ENCODE assay signal across 23 cellular contexts in genomic region chr10:4447977-4448376, GRCh38.
DNase-seq lines count a peak whose midpoint lies in the region; ATAC-seq, FAIRE-seq and TF ChIP-seq lines count a peak whose summit lies in the region.
"Had no signal": no experiment of that assay in that cellular context is flagged by ENCODE, and none has a peak within 500 bp of the region (broad histone marks: within the 10 kb centered on the region; RNA-seq: fewer than 3 reads in every experiment).

No MANE protein-coding gene starts in this region.

- no peak overlapping the region for H3K4me3 Mint-ChIP-seq in natural killer cell treated with Interleukin-12 subunit alpha and Interleukin-12 subunit beta and Interleukin-15 and Interleukin-18, amount 100 ng/mL, for 72 hours
- H3K4me3 Mint-ChIP-seq: B cell, CD14-positive monocyte had no signal

- H3K79me1 ChIP-seq in IMR-90 (ENCODE audit: low read depth in 1 of 2, low read length in 2 of 2) = no peaks in the 10 kb centered on the region

- DNase-seq in A673 (ENCODE audit: low spot score) = peak; percentile 68
- DNase-seq in IMR-90 = no peak
- peak; percentile 44 for DNase-seq in astrocyte of the spinal cord (ENCODE audit: low read depth, low spot score)
- peak; percentile 60 for DNase-seq in fibroblast of pulmonary artery (ENCODE audit: low read depth)
- DNase-seq in RCC 7860 (ENCODE audit: low spot score) = no peak
- DNase-seq in kidney = no peak
- no peak for DNase-seq in natural killer cell treated with Interleukin-12 subunit alpha and Interleukin-12 subunit beta and Interleukin-15 and Interleukin-18, amount 100 ng/mL, for 72 hours (ENCODE audit: low spot score)
- no peak for DNase-seq in SW 1271 (lab: John Stamatoyannopoulos, UW)
- DNase-seq: DMS53, Kasumi-1, NCI-H1417 treated with DMSO at 0.1 percent for 48 hours, NCI-H187, NCI-H226, NCI-H524 treated with DMSO at 0.1 percent for 48 hours, NCI-H82, PC-3, RPMI8226, SHP77 had no signal

- no peak for ATAC-seq in IMR-90 (ENCODE audit: low read depth)
- no peak for ATAC-seq in natural killer cell treated with Interleukin-12 subunit alpha and Interleukin-12 subunit beta and Interleukin-15 and Interleukin-18, amount 100 ng/mL, for 72 hours
- ATAC-seq: PC-3 had no signal

- H3K18ac ChIP-seq in IMR-90 (ENCODE audit: low read depth, low read length) = no peak overlapping the region

- BruUV-seq in A673 (replicated peaks; lab: Mats Ljungman, UMichigan) (no TSS peak), IMR-90 (replicated peaks; lab: Mats Ljungman, UMichigan) (no TSS peak)

- peak overlapping the region; percentile 50; the same call in 1 of the 2 replicates for H3K14ac ChIP-seq in IMR-90 (replicated peaks; ENCODE audit: low read depth, low read length)

- H4K5ac ChIP-seq in IMR-90 (ENCODE audit: low read depth, low read length) = no peak overlapping the region

- H3K56ac ChIP-seq in IMR-90 (ENCODE audit: extremely low read depth, insufficient read depth, low read length) = no peak overlapping the region

- H3K4me2 ChIP-seq in IMR-90 (ENCODE audit: low read depth, low read length) = no peak overlapping the region

- no CpG with 5 or more reads among the region's 1 CpG for WGBS in IMR-90 (ENCODE audit: extremely low coverage in 2 of 2, insufficient read length in 1 of 2), 2 experiments

- no peak overlapping the region for H2BK120ac ChIP-seq in IMR-90 (ENCODE audit: low read depth, low read length)

- 0 out of 2 replicates have a peak overlapping the region, but pooled peaks have one; percentile 18 for H2BK20ac ChIP-seq in IMR-90 (ENCODE audit: low read depth, low read length)

- no peak overlapping the region for H2BK15ac ChIP-seq in IMR-90 (ENCODE audit: low read depth, low read length)

- no peak overlapping the region for H2BK5ac ChIP-seq in IMR-90 (ENCODE audit: low read depth, low read length, poor library complexity, severe bottlenecking)

- H3K9me3 Mint-ChIP-seq in natural killer cell treated with Interleukin-12 subunit alpha and Interleukin-12 subunit beta and Interleukin-15 and Interleukin-18, amount 100 ng/mL, for 72 hours = peaks cover 3% of the 10 kb centered on the region

- in situ Hi-C loops in IMR-90 (cut with MboI; ENCODE audit: low sequenced_read_pairs) (no loop called here), astrocyte of the spinal cord (cut with HindIII; ENCODE audit: low sequenced_read_pairs) (no loop called here)

- no peak overlapping the region for H3K9ac ChIP-seq in IMR-90 (ENCODE audit: low read depth, low read length)
- no peak overlapping the region for H3K9ac ChIP-seq in kidney (ENCODE audit: low read length in 2 of 2)

- no peak overlapping the region for H4K8ac ChIP-seq in IMR-90 (ENCODE audit: low read depth in 2 of 2, low read length in 2 of 2)

- no peak overlapping the region for H2AK5ac ChIP-seq in IMR-90 (ENCODE audit: low read depth, low read length)

- no peak for TF ChIP-seq POLR2A in IMR-90 (IDR thresholded peaks at IDR 0.05; ENCODE audit: low read depth, low read length)

- no peak overlapping the region for H3K4ac ChIP-seq in IMR-90 (ENCODE audit: low read depth, low read length)

- H3K9me3 ChIP-seq in A673 (ENCODE audit: low read depth, low read length, poor library complexity, severe bottlenecking) (no peaks in the 10 kb centered on the region), IMR-90 (ENCODE audit: control insufficient read depth, insufficient read depth, low read length) (peaks cover 5% of the 10 kb centered on the region), kidney (ENCODE audit: control insufficient read depth in 1 of 2, low read length in 2 of 2) (peaks cover 0 to 4% of the 10 kb centered on the region in 2 donors)

- H3K27ac ChIP-seq in A673 (ENCODE audit: low read depth, low read length, poor library complexity, severe bottlenecking) (no peak overlapping the region), IMR-90 (ENCODE audit: insufficient read depth, low read length) (no peak overlapping the region), kidney (ENCODE audit: low read depth in 2 of 2, low read length in 2 of 2) (no peak overlapping the region)

- no peak overlapping the region for H4K91ac ChIP-seq in IMR-90 (ENCODE audit: insufficient read depth, low read depth, low read length)

- no peak overlapping the region for H2AK9ac ChIP-seq in IMR-90 (replicated peaks; ENCODE audit: low read depth, low read length, poor library complexity)

- dilution Hi-C loops in IMR-90 (cut with HindIII; ENCODE audit: low sequenced_read_pairs, unreplicated experiment) = no loop called here

- TF ChIP-seq RAD21 in IMR-90 (IDR thresholded peaks at IDR 0.05; ENCODE audit: low read length) = no peak

- no peaks in the 10 kb centered on the region for H3K9me1 ChIP-seq in IMR-90 (ENCODE audit: insufficient read depth, low read length)

- H3K4me1 ChIP-seq in A673 (ENCODE audit: insufficient read depth, low read length, poor library complexity, severe bottlenecking) (peaks cover 8% of the 10 kb centered on the region), IMR-90 (ENCODE audit: control insufficient read depth, insufficient read depth, low read length) (no peaks in the 10 kb centered on the region; the same call in 1 of the 2 replicates), kidney (ENCODE audit: control insufficient read depth in 1 of 2, insufficient read depth in 1 of 2, low read depth in 1 of 2, low read length in 2 of 2) (no peaks in the 10 kb centered on the region)

- intact Hi-C loops in A673 (cut with micrococcal nuclease; ENCODE audit: unreplicated experiment) (no loop called here), IMR-90 (cut with micrococcal nuclease) (no loop called here), kidney (cut with DNase I) (no loop called here)

- TF ChIP-seq CTCF in A673 (conservative IDR thresholded peaks at IDR 0.05; ENCODE audit: low read depth, low read length) = no peak
- no peak for TF ChIP-seq CTCF in IMR-90 (conservative IDR thresholded peaks at IDR 0.05; ENCODE audit: low read depth, low read length)
- TF ChIP-seq CTCF in astrocyte of the spinal cord (IDR thresholded peaks at IDR 0.05; ENCODE audit: low read depth, low read length) = no peak
- TF ChIP-seq CTCF in fibroblast of pulmonary artery (IDR thresholded peaks at IDR 0.05; ENCODE audit: low read length, missing control alignments) = no peak
- TF ChIP-seq CTCF in kidney (IDR thresholded peaks at IDR 0.05; ENCODE audit: borderline replicate concordance, extremely low read depth, insufficient read depth) = no peak

- no peaks in the 10 kb centered on the region for H4K20me1 ChIP-seq in IMR-90 (ENCODE audit: insufficient read depth, low read length)

- POLR2A ChIA-PET in A673 (lab: Charles Lee; ENCODE audit: low non-redundant PET) = no interaction called here
- POLR2A ChIA-PET in IMR-90 (lab: Charles Lee; ENCODE audit: unreplicated experiment) = no interaction called here

- H3K36me3 Mint-ChIP-seq in natural killer cell treated with Interleukin-12 subunit alpha and Interleukin-12 subunit beta and Interleukin-15 and Interleukin-18, amount 100 ng/mL, for 72 hours = peaks cover 12% of the 10 kb centered on the region
- H3K36me3 Mint-ChIP-seq: CD14-positive monocyte had no signal

- H3K27ac Mint-ChIP-seq in natural killer cell treated with Interleukin-12 subunit alpha and Interleukin-12 subunit beta and Interleukin-15 and Interleukin-18, amount 100 ng/mL, for 72 hours = no peak overlapping the region
- H3K27ac Mint-ChIP-seq: B cell, CD14-positive monocyte had no signal

- no peak overlapping the region for H3K4me3 ChIP-seq in A673 (ENCODE audit: low read depth, low read length, poor library complexity, severe bottlenecking)
- H3K4me3 ChIP-seq in IMR-90 (ENCODE audit: insufficient read depth, low read depth, low read length) = no peak overlapping the region
- H3K4me3 ChIP-seq in astrocyte of the spinal cord (ENCODE audit: low read depth, low read length) = no peak overlapping the region
- no peak overlapping the region for H3K4me3 ChIP-seq in fibroblast of pulmonary artery (replicated peaks; ENCODE audit: low read depth, low read length)
- H3K4me3 ChIP-seq in kidney (ENCODE audit: low read length in 2 of 2) = no peak overlapping the region

- FAIRE-seq in RCC 7860 (lab: Jason Lieb, UNC) = no peak
- FAIRE-seq in kidney (lab: Jason Lieb, UNC) = no peak
- FAIRE-seq: A204.1, GM19239, H54 had no signal

- H3K23ac ChIP-seq in IMR-90 (ENCODE audit: low read depth, low read length) = no peak overlapping the region

- H3K27me3 ChIP-seq in A673 (replicated peaks; ENCODE audit: insufficient read depth, low read depth, low read length, poor library complexity) (no peaks in the 10 kb centered on the region), IMR-90 (ENCODE audit: control insufficient read depth, insufficient read depth, low read length) (no peaks in the 10 kb centered on the region)

- H3K27me3 Mint-ChIP-seq in natural killer cell treated with Interleukin-12 subunit alpha and Interleukin-12 subunit beta and Interleukin-15 and Interleukin-18, amount 100 ng/mL, for 72 hours = peaks cover 14 to 39% of the 10 kb centered on the region in 2 donors

- H3K36me3 ChIP-seq in A673 (ENCODE audit: insufficient read depth, low read length, poor library complexity, severe bottlenecking) (no peaks in the 10 kb centered on the region), IMR-90 (ENCODE audit: control insufficient read depth, insufficient read depth, low read length) (no peaks in the 10 kb centered on the region), kidney (ENCODE audit: control insufficient read depth in 1 of 2, insufficient read depth in 2 of 2, low read length in 2 of 2) (no peaks in the 10 kb centered on the region)

- H3K4me1 Mint-ChIP-seq in natural killer cell treated with Interleukin-12 subunit alpha and Interleukin-12 subunit beta and Interleukin-15 and Interleukin-18, amount 100 ng/mL, for 72 hours (ENCODE audit: low read depth in 2 of 2) = peaks cover 0 to 2% of the 10 kb centered on the region in 2 donors

- H2AFZ ChIP-seq in IMR-90 (replicated peaks; ENCODE audit: low read length, poor library complexity) = no peak overlapping the region

- CTCF ChIA-PET in A673 (lab: Charles Lee) (no interaction called here), IMR-90 (lab: Yijun Ruan, JAX) (no interaction called here)

TF ChIP-seq in IMR-90, 13 proteins besides CTCF, POLR2A, EP300 and RAD21 (continues in another document):
- no peak for TF ChIP-seq RCOR1 (IDR thresholded peaks at IDR 0.05; ENCODE audit: insufficient replicate concordance, low read length)
- TF ChIP-seq MXI1 (IDR thresholded peaks at IDR 0.05; ENCODE audit: borderline replicate concordance, low read depth, low read length) = no peak
- no peak for TF ChIP-seq MAFK (IDR thresholded peaks at IDR 0.05; ENCODE audit: low read depth, low read length)
- TF ChIP-seq, protein P1, sequence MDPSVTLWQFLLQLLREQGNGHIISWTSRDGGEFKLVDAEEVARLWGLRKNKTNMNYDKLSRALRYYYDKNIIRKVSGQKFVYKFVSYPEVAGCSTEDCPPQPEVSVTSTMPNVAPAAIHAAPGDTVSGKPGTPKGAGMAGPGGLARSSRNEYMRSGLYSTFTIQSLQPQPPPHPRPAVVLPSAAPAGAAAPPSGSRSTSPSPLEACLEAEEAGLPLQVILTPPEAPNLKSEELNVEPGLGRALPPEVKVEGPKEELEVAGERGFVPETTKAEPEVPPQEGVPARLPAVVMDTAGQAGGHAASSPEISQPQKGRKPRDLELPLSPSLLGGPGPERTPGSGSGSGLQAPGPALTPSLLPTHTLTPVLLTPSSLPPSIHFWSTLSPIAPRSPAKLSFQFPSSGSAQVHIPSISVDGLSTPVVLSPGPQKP (IDR thresholded peaks at IDR 0.05; ENCODE audit: borderline replicate concordance, low read depth, low read length) = no peak
- TF ChIP-seq CEBPB (IDR thresholded peaks at IDR 0.05; ENCODE audit: low read depth, low read length) = no peak

Comparison
In these comparisons a context has a peak if more than half of its experiments do, and no peak if none do; other contexts are left out.
1. DNase-seq: peak in A673 (single experiment), astrocyte of the spinal cord (single experiment) and fibroblast of pulmonary artery (single experiment); none in IMR-90 (single experiment), RCC 7860 (single experiment), kidney (single experiment), natural killer cell treated with Interleukin-12 subunit alpha and Interleukin-12 subunit beta and Interleukin-15 and Interleukin-18, amount 100 ng/mL, for 72 hours (single experiment) and SW 1271 (0 of 2).